Comparison of ENCODE assay signal across 11 cellular contexts in the genomic region with DNA sequence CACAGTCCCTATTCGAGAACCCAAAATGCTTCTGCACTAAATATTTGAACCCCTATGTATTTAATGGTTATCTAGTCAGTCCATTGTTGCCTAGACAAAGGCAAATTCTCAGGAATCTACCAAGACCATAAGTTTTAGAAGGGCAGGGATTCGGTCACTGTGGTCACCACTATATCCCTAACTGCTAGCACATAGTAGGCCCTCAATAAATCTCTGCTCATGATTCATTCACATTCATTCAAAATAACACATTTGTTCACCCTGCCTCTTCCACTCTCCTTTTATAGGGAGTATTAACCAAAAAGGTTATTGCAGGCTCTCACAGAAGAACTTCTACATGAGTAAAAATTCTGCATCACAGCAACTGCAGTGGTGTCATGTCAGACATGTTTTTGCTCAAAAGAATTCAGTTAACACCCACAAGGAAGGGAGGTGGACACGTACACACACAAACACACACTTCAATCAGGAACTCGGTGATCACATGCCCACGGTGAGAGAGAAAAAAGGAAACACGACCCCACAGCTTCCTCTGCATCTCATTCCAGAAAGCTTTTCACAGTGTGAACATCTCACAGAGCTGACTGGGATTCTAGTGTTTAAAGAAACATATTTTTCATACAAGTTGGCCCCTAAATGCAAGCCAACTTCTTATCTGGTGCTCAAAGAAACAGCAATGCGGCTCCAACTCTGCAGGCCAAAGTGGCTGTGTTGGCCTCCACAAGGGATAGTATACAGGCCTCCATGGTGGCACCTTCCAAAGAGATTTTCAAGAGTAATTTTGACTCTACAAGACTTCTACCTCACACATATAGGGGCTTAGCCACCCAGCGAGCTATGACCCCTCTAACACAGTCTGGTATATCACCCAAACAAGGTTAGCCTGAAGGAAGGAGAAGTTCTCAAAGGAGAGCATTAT.
DNase-seq lines count a peak whose midpoint lies in the region; ATAC-seq and TF ChIP-seq lines count a peak whose summit lies in the region.
"Had no signal": no experiment of that assay in that cellular context is flagged by ENCODE, and none has a peak within 500 bp of the region (broad histone marks: within the 10 kb centered on the region; RNA-seq: fewer than 3 reads in every experiment).

No MANE protein-coding gene starts in this region.

- intact Hi-C loops in CD4-positive, alpha-beta memory T cell (cut with micrococcal nuclease) = loop anchor here (2.0 kb wide), 1 partner anchor 28 kb away; no protein-coding TSS in a partner anchor

- no peaks in the 10 kb centered on the region for H3K36me3 ChIP-seq in CD4-positive, alpha-beta memory T cell (ENCODE audit: insufficient read depth, low read length)
- H3K36me3 ChIP-seq in KOPT-K1 (ENCODE audit: insufficient read depth, low read length) = no peaks in the 10 kb centered on the region
- H3K36me3 ChIP-seq: suprapubic skin had no signal

- H3K36me3 Mint-ChIP-seq in CD4-positive, alpha-beta memory T cell = peaks cover 6 to 46% of the 10 kb centered on the region in 2 donors
- peaks cover 25% of the 10 kb centered on the region for H3K36me3 Mint-ChIP-seq in central memory CD8-positive, alpha-beta T cell (ENCODE audit: insufficient read depth)
- H3K36me3 Mint-ChIP-seq in nephron progenitor cell (ENCODE audit: low read depth) (no peaks in the 10 kb centered on the region), HFFc6 (ENCODE audit: low read depth) (no peaks in the 10 kb centered on the region)

- H3K27me3 ChIP-seq in CD4-positive, alpha-beta memory T cell (ENCODE audit: insufficient read depth, low read length) = no peaks in the 10 kb centered on the region
- H3K27me3 ChIP-seq: suprapubic skin had no signal

- TF ChIP-seq CTCF in nephron progenitor cell (IDR thresholded peaks at IDR 0.05) = no peak
- no peak for TF ChIP-seq CTCF in HFFc6 (IDR thresholded peaks at IDR 0.05)

- peaks cover 0 to 3% (median 0%) of the 10 kb centered on the region in 8 donors for H3K9me3 Mint-ChIP-seq in CD4-positive, alpha-beta memory T cell
- no peaks in the 10 kb centered on the region for H3K9me3 Mint-ChIP-seq in central memory CD8-positive, alpha-beta T cell
- H3K9me3 Mint-ChIP-seq in nephron progenitor cell (no peaks in the 10 kb centered on the region), HFFc6 (no peaks in the 10 kb centered on the region)

- H3K27me3 Mint-ChIP-seq in CD4-positive, alpha-beta memory T cell = peaks cover 0 to 3% of the 10 kb centered on the region in 2 donors
- H3K27me3 Mint-ChIP-seq in central memory CD8-positive, alpha-beta T cell = no peaks in the 10 kb centered on the region
- H3K27me3 Mint-ChIP-seq in nephron progenitor cell (ENCODE audit: low read depth, poor library complexity) = peaks cover 8% of the 10 kb centered on the region
- no peaks in the 10 kb centered on the region; the same call in 1 of the 2 replicates for H3K27me3 Mint-ChIP-seq in HFFc6 (ENCODE audit: insufficient read depth)

- H3K4me1 ChIP-seq in CD4-positive, alpha-beta memory T cell (ENCODE audit: insufficient read depth, low read length) = peaks cover 100% of the 10 kb centered on the region

- H3K4me3 ChIP-seq in CD4-positive, alpha-beta memory T cell (ENCODE audit: low read length in 2 of 2) = peak overlapping the region in 1 of 2 donors; percentile 8
- H3K4me3 ChIP-seq: suprapubic skin had no signal

- CTCF ChIA-PET in CD4-positive, alpha-beta memory T cell (lab: Charles Lee; ENCODE audit: partially characterized antibody) = interaction anchor here (1.0 to 5.6 kb wide), 10 partner anchors 14 to 99 kb away, joined by 3 to 31 read pairs (median 7); partner anchors contain the start of gene ANKRD44

- H3K4me1 Mint-ChIP-seq in CD4-positive, alpha-beta memory T cell = peaks cover 78 to 100% (median 94%) of the 10 kb centered on the region in 4 donors
- H3K4me1 Mint-ChIP-seq in central memory CD8-positive, alpha-beta T cell = peaks cover 91% of the 10 kb centered on the region
- peaks cover 42% of the 10 kb centered on the region for H3K4me1 Mint-ChIP-seq in nephron progenitor cell
- peaks cover 33% of the 10 kb centered on the region for H3K4me1 Mint-ChIP-seq in HFFc6 (ENCODE audit: low read depth)

- DNase-seq in CD4-positive, alpha-beta memory T cell = peak; percentile 43 to 68 (median 58)
- DNase-seq in central memory CD8-positive, alpha-beta T cell (ENCODE audit: low spot score in 2 of 2) = peak in 1 of 2 donors; percentile 33
- DNase-seq in nephron progenitor cell = no peak
- no peak for DNase-seq in HFFc6
- no peak for DNase-seq in stimulated activated CD8-positive, alpha-beta memory T cell treated with anti-CD3 and anti-CD28 coated beads, Interleukin-4, amount 100 ng/mL, for 48 hours
- DNase-seq: activated CD8-positive, alpha-beta memory T cell treated with anti-CD3 and anti-CD28 coated beads, Interleukin-2, amount 50 U/mL, for 48 hours had no signal

- H3K27ac ChIP-seq in CD4-positive, alpha-beta memory T cell (ENCODE audit: low read depth, low read length) = peak overlapping the region; percentile 68
- peak overlapping the region; percentile 55 for H3K27ac ChIP-seq in KOPT-K1 (ENCODE audit: low read depth, low read length, poor library complexity, severe bottlenecking)
- H3K27ac ChIP-seq: suprapubic skin had no signal

- no peaks in the 10 kb centered on the region for H3K9me3 ChIP-seq in CD4-positive, alpha-beta memory T cell (ENCODE audit: control insufficient read depth in 1 of 2, low read length in 2 of 2)
- no peaks in the 10 kb centered on the region for H3K9me3 ChIP-seq in KOPT-K1 (ENCODE audit: insufficient read depth, low read length, poor library complexity, severe bottlenecking)
- H3K9me3 ChIP-seq: suprapubic skin had no signal

- H3K27ac Mint-ChIP-seq in CD4-positive, alpha-beta memory T cell = peak overlapping the region; percentile 88 to 100 (median 98)
- peak overlapping the region; percentile 84 for H3K27ac Mint-ChIP-seq in central memory CD8-positive, alpha-beta T cell (ENCODE audit: low read depth)
- H3K27ac Mint-ChIP-seq in nephron progenitor cell (peak overlapping the region; percentile 20), HFFc6 (no peak overlapping the region)

- H3K4me3 Mint-ChIP-seq in CD4-positive, alpha-beta memory T cell = peak overlapping the region; percentile 71 to 89 (median 80)
- peak overlapping the region; percentile 57 for H3K4me3 Mint-ChIP-seq in central memory CD8-positive, alpha-beta T cell
- H3K4me3 Mint-ChIP-seq in nephron progenitor cell (no peak overlapping the region), HFFc6 (no peak overlapping the region)

- POLR2A ChIA-PET in CD4-positive, alpha-beta memory T cell (lab: Charles Lee; ENCODE audit: partially characterized antibody) = interaction anchor here (1.0 to 55.3 kb wide), 7 partner anchors 4 to 110 kb away, joined by 3 to 1394 read pairs (median 5); partner anchors contain the start of gene ANKRD44

- peak; percentile 51 for ATAC-seq in central memory CD8-positive, alpha-beta T cell (replicated peaks; ENCODE audit: extremely low read depth, poor library complexity, severe bottlenecking)
- no peak for ATAC-seq in HG03175 (IDR thresholded peaks at IDR 0.05; ENCODE audit: unreplicated experiment)
- ATAC-seq in HG02763 (IDR thresholded peaks at IDR 0.05; ENCODE audit: unreplicated experiment) = no peak
- ATAC-seq: Panc1 had no signal

Comparison
In these comparisons a context has a peak if more than half of its experiments do, and no peak if none do; other contexts are left out.
1. DNase-seq: peak in CD4-positive, alpha-beta memory T cell (5 of 5); none in nephron progenitor cell (single experiment), HFFc6 (single experiment) and stimulated activated CD8-positive, alpha-beta memory T cell treated with anti-CD3 and anti-CD28 coated beads, Interleukin-4, amount 100 ng/mL, for 48 hours (single experiment).
2. H3K4me3 Mint-ChIP-seq: peak in CD4-positive, alpha-beta memory T cell (8 of 8) and central memory CD8-positive, alpha-beta T cell (single experiment); none in nephron progenitor cell (single experiment) and HFFc6 (single experiment).